In genomic region chr6:27280540-27281000, GRCh38 we compare ENCODE assay signal across 8 cellular contexts. TPM values are rescaled to one million over a fixed set of nuclear protein-coding genes. Genes with fewer than 3 reads are reported as not detected.
DNase-seq lines count a peak whose midpoint lies in the region; ATAC-seq and TF ChIP-seq lines count a peak whose summit lies in the region.

No MANE protein-coding gene starts in this region.

- DNase-seq in A172 (ENCODE audit: low spot score) (peak; percentile 10), RKO (ENCODE audit: low spot score) (peak; percentile 73), fibroblast of pulmonary artery (ENCODE audit: low read depth) (no peak), hepatic stellate cell (ENCODE audit: low spot score) (no peak)

- ATAC-seq in GM18517 (IDR thresholded peaks at IDR 0.05; ENCODE audit: unreplicated experiment) (no peak), GM19467 (IDR thresholded peaks at IDR 0.05; ENCODE audit: unreplicated experiment) (no peak), HG03460 (IDR thresholded peaks at IDR 0.05; ENCODE audit: unreplicated experiment) (no peak)

- TF ChIP-seq CTCF in fibroblast of pulmonary artery (IDR thresholded peaks at IDR 0.05; ENCODE audit: low read length, missing control alignments), result no peak

- H3K4me3 ChIP-seq in GM08714 (ENCODE audit: low read length) (peak overlapping the region; percentile 83), fibroblast of pulmonary artery (replicated peaks; ENCODE audit: low read depth, low read length) (peak overlapping the region; percentile 49)

RNA-seq across cellular contexts. Expression of gene POM121L2, which starts 31.5 kb away (rescaled TPM):
- not detected in 2 replicates for total RNA-seq in A172 (2014; rRNA removed; shearing (Covaris generic))

RNA-seq across cellular contexts. Expression of gene PRSS16, which starts 33.1 kb away (rescaled TPM):
- 0.12 and 0.62 TPM in 2 replicates for total RNA-seq in A172 (2014; rRNA removed; shearing (Covaris generic))

Comparison
In these comparisons a context has a peak if more than half of its experiments do, and no peak if none do; other contexts are left out.
1. DNase-seq: peak in A172 (single experiment) and RKO (single experiment); none in fibroblast of pulmonary artery (single experiment) and hepatic stellate cell (single experiment).